Comparison of ENCODE assay signal across 23 cellular contexts in the genomic region with DNA sequence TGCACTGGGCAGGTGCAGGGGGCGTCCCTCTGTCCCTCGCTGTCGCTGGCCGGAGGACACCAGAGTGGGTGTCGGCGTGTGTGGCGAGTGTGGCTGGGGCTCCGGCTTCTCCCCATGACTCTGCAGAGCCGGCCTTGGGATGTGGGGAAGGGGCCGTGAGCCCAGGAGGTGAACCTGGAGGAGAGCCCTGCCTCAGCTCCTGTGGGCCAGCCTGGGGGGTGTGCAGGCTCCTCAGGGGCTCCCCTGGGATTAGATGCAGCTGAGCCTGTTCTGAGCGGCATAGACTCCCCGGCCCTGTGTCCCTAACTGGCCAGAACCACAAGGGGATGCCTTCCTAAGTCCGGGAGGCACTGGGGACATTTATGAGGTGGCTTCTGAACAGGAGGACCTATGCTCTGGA.
DNase-seq lines count a peak whose midpoint lies in the region; ATAC-seq and TF ChIP-seq lines count a peak whose summit lies in the region.
"Had no signal": no experiment of that assay in that cellular context is flagged by ENCODE, and none has a peak within 500 bp of the region (broad histone marks: within the 10 kb centered on the region; RNA-seq: fewer than 3 reads in every experiment).

No MANE protein-coding gene starts in this region.

- H3K27ac ChIP-seq in HEK293 (ENCODE audit: extremely low read depth, low read depth, low read length) (no peak overlapping the region), Panc1 (ENCODE audit: low read length) (peak overlapping the region; percentile 82), muscle layer of duodenum (ENCODE audit: low read length) (peak overlapping the region; percentile 16), skeletal muscle tissue (ENCODE audit: low read depth, low read length) (peak overlapping the region; percentile 99)
- H3K27ac ChIP-seq: body of pancreas, dorsolateral prefrontal cortex, thyroid gland had no signal

- H3K4me1 ChIP-seq in HEK293 (ENCODE audit: control insufficient read depth, insufficient read depth, low read length) (no peaks in the 10 kb centered on the region), Panc1 (ENCODE audit: control insufficient read depth, insufficient read depth, low read length) (peaks cover 40% of the 10 kb centered on the region), muscle layer of duodenum (ENCODE audit: control insufficient read depth in 1 of 2, insufficient read depth in 2 of 2, low read length in 2 of 2) (peaks cover 0 to 40% of the 10 kb centered on the region in 2 donors), skeletal muscle tissue (ENCODE audit: control insufficient read depth in 3 of 3, insufficient read depth in 3 of 3, low read length in 3 of 3) (peaks cover 12 to 40% (median 23%) of the 10 kb centered on the region in 3 donors)

- H3K27me3 ChIP-seq in Panc1 (ENCODE audit: control insufficient read depth, insufficient read depth, low read length), result no peaks in the 10 kb centered on the region
- no peaks in the 10 kb centered on the region for H3K27me3 ChIP-seq in muscle layer of duodenum (ENCODE audit: low read depth, low read length)
- H3K27me3 ChIP-seq in skeletal muscle tissue (ENCODE audit: control insufficient read depth in 3 of 3, insufficient read depth in 3 of 3, low read length in 3 of 3), result peaks cover 3 to 29% (median 4%) of the 10 kb centered on the region in 3 donors

- ATAC-seq in Panc1, result no peak
- no peak for ATAC-seq in left lobe of liver
- ATAC-seq: activated CD8-positive, alpha-beta T cell treated with anti-CD3 and anti-CD28 coated beads for 36 hours; body of pancreas; stimulated activated naive CD8-positive, alpha-beta T cell treated with anti-CD3 and anti-CD28 coated beads, Interleukin-15, amount 100 ng/mL, for 72 hours had no signal

- intact Hi-C loops in Panc1 (cut with micrococcal nuclease; ENCODE audit: unreplicated experiment), result no loop called here

- in situ Hi-C loops in Panc1 (cut with HindIII; ENCODE audit: low pct_unique_long_range_greater_than_20kb, low sequenced_read_pairs), result no loop called here

- BruUV-seq in Panc1 (replicated peaks; lab: Mats Ljungman, UMichigan), result no TSS peak

- DNase-seq in Panc1 (ENCODE audit: low read depth, low spot score) (no peak), NCI-H187 treated with DMSO at 0.1 percent for 48 hours (lab: John Stamatoyannopoulos, UW) (no peak), DMS153 treated with DMSO at 0.1 percent for 48 hours (lab: John Stamatoyannopoulos, UW; ENCODE audit: unreplicated experiment) (no peak), left lobe of liver (ENCODE audit: low spot score) (no peak)
- DNase-seq: activated CD8-positive, alpha-beta memory T cell treated with anti-CD3 and anti-CD28 coated beads, Interleukin-2, amount 50 U/mL, for 48 hours; activated CD8-positive, alpha-beta T cell treated with anti-CD3 and anti-CD28 coated beads for 36 hours; activated naive CD4-positive, alpha-beta T cell treated with anti-CD3 and anti-CD28 coated beads, Interleukin-2, amount 10 ng/mL, durations not matched to agents 7 days and 5 days; body of pancreas; Caco-2; dorsolateral prefrontal cortex; IMR-90; naive thymus-derived CD4-positive, alpha-beta T cell; NCI-H146; NCI-H2107; NCI-H748 treated with DMSO at 0.1 percent for 48 hours; SIG-M5; stimulated activated CD8-positive, alpha-beta memory T cell treated with anti-CD3 and anti-CD28 coated beads, Interleukin-4, amount 100 ng/mL, for 48 hours; stimulated activated naive CD8-positive, alpha-beta T cell treated with anti-CD3 and anti-CD28 coated beads, Interleukin-15, amount 100 ng/mL, for 72 hours; thyroid gland had no signal

- POLR2A ChIA-PET in HEK293 (lab: Yijun Ruan, JAX) (no interaction called here), Panc1 (lab: Charles Lee) (no interaction called here)

- TF ChIP-seq CTCF in HEK293 (tag by site-specific recombination; IDR thresholded peaks at IDR 0.05) (no peak), Panc1 (IDR thresholded peaks at IDR 0.05) (no peak)

- H3K36me3 ChIP-seq in HEK293 (ENCODE audit: control insufficient read depth in 2 of 2, insufficient read depth in 1 of 2, low read length in 2 of 2), result no peaks in the 10 kb centered on the region
- H3K36me3 ChIP-seq in Panc1 (ENCODE audit: control insufficient read depth, insufficient read depth, low read length), result no peaks in the 10 kb centered on the region
- H3K36me3 ChIP-seq in muscle layer of duodenum (ENCODE audit: control insufficient read depth in 1 of 2, insufficient read depth in 2 of 2, low read length in 2 of 2), result no peaks in the 10 kb centered on the region
- H3K36me3 ChIP-seq in skeletal muscle tissue (ENCODE audit: control insufficient read depth in 3 of 3, insufficient read depth in 3 of 3, low read length in 3 of 3), result peaks cover 14 to 33% (median 24%) of the 10 kb centered on the region in 3 donors
- H3K36me3 ChIP-seq: thyroid gland had no signal

- peak overlapping the region; percentile 72 to 85 (median 80) for H3K9ac ChIP-seq in skeletal muscle tissue (ENCODE audit: low read depth in 1 of 3, low read length in 3 of 3)

- no peaks in the 10 kb centered on the region for H3K9me3 ChIP-seq in HEK293 (ENCODE audit: control insufficient read depth, insufficient read depth, low read depth, low read length)
- H3K9me3 ChIP-seq in Panc1 (ENCODE audit: control insufficient read depth, insufficient read depth, low read depth, low read length), result no peaks in the 10 kb centered on the region
- peaks cover 0 to 4% of the 10 kb centered on the region in 2 donors for H3K9me3 ChIP-seq in muscle layer of duodenum (ENCODE audit: control insufficient read depth in 1 of 2, low read length in 2 of 2)
- H3K9me3 ChIP-seq in skeletal muscle tissue (ENCODE audit: control insufficient read depth in 3 of 3, low read length in 3 of 3), result no peaks in the 10 kb centered on the region
- H3K9me3 ChIP-seq: body of pancreas, thyroid gland had no signal

- H3K4me3 ChIP-seq in HEK293 (ENCODE audit: low read depth, low read length) (no peak overlapping the region), Panc1 (ENCODE audit: low read depth in 2 of 2, low read length in 2 of 2) (peak overlapping the region in 1 of 2 experiments; percentile 65; a peak in 2 of 4 replicates), muscle layer of duodenum (ENCODE audit: low read depth in 1 of 2, low read length in 2 of 2) (peak overlapping the region in 1 of 2 donors; percentile 79), skeletal muscle tissue (ENCODE audit: low read length in 3 of 3) (peak overlapping the region in 2 of 3 donors; percentile 58 to 60)
- H3K4me3 ChIP-seq: body of pancreas, smooth muscle cell, thyroid gland had no signal

- CTCF ChIA-PET in HEK293 (lab: Yijun Ruan, JAX), result no interaction called here
- CTCF ChIA-PET in Panc1 (lab: Charles Lee), result interaction anchor here (1.8 kb wide), 1 partner anchor 68 kb away, joined by 5 read pairs; no protein-coding TSS in a partner anchor

TF ChIP-seq in HEK293, 187 proteins besides CTCF, POLR2A, EP300 and RAD21:
- no peak for TF ChIP-seq ZNF623 (tag by site-specific recombination; IDR thresholded peaks at IDR 0.05)
- peak; percentile 69 for TF ChIP-seq GLIS1 (tag by site-specific recombination; IDR thresholded peaks at IDR 0.05)
- TF ChIP-seq ZNF654 (tag by site-specific recombination; IDR thresholded peaks at IDR 0.05; ENCODE audit: low read depth), result no peak
